ENCODE assay signal across 21 cellular contexts in genomic region chr5:141465351-141465750, GRCh38. TPM values are rescaled to one million over a fixed set of nuclear protein-coding genes. Genes with fewer than 3 reads are reported as not detected.
"Had no signal": no experiment of that assay in that cellular context is flagged by ENCODE, and none has a peak within 500 bp of the region (broad histone marks: within the 10 kb centered on the region; RNA-seq: fewer than 3 reads in every experiment).

No MANE protein-coding gene starts in this region.

- H2AFZ ChIP-seq: hepatocyte had no signal

- H3K27me3 Mint-ChIP-seq: activated naive CD4-positive, alpha-beta T cell treated with anti-CD3 and anti-CD28 coated beads, Interleukin-2, amount 10 ng/mL, durations not matched to agents 7 days and 5 days had no signal

- H3K27ac ChIP-seq: ascending aorta, esophagus muscularis mucosa, hepatocyte, sigmoid colon, spleen had no signal

- H3K27me3 ChIP-seq: ascending aorta, esophagus muscularis mucosa, hepatocyte, sigmoid colon, spleen had no signal

- H3K4me1 ChIP-seq: ascending aorta, esophagus muscularis mucosa, sigmoid colon, spleen had no signal

- ATAC-seq: activated CD4-positive, CD25-positive, alpha-beta regulatory T cell treated with anti-CD3 and anti-CD28 coated beads, Interleukin-2, amount 50 U/mL, for 24 hours; activated naive CD8-positive, alpha-beta T cell treated with anti-CD3 and anti-CD28 coated beads, Interleukin-2, amount 50 U/mL, for 24 hours; activated T-cell treated with anti-CD3 and anti-CD28 coated beads, Interleukin-2, amount 50 U/mL, for 4 hours; natural killer cell treated with Interleukin-12 subunit alpha and Interleukin-12 subunit beta and Interleukin-15 and Interleukin-18, amount 100 ng/mL, for 72 hours; stimulated activated naive B cell treated with anti-CD40 and anti-IgM and Interleukin-4, amounts not matched to agents 10 μg/mL and 1 μg/mL and 100 μg/mL, for 72 hours had no signal

- DNase-seq: activated CD4-positive, alpha-beta T cell treated with anti-CD3 and anti-CD28 coated beads, Interleukin-2, amount 10 ng/mL, durations not matched to agents 7 days and 5 days; activated CD8-positive, alpha-beta memory T cell treated with anti-CD3 and anti-CD28 coated beads, Interleukin-2, amount 50 U/mL, for 4 hours; activated naive CD4-positive, alpha-beta T cell treated with anti-CD3 and anti-CD28 coated beads, Interleukin-2, amount 10 ng/mL, durations not matched to agents 7 days and 5 days; activated naive CD8-positive, alpha-beta T cell treated with anti-CD3 and anti-CD28 coated beads, Interleukin-2, amount 50 U/mL, for 24 hours; activated T-cell treated with anti-CD3 and anti-CD28 coated beads, Interleukin-2, amount 50 U/mL, for 4 hours; effector CD8-positive, alpha-beta T cell; foreskin fibroblast; nucleus accumbens; sigmoid colon; spleen; stimulated activated naive B cell treated with anti-CD40 and anti-IgM and Interleukin-4, amounts not matched to agents 10 μg/mL and 1 μg/mL and 100 μg/mL, for 72 hours had no signal

- H3K9me3 Mint-ChIP-seq: activated CD4-positive, alpha-beta T cell treated with anti-CD3 and anti-CD28 coated beads, Interleukin-2, amount 10 ng/mL, durations not matched to agents 7 days and 5 days; activated naive CD8-positive, alpha-beta T cell treated with anti-CD3 and anti-CD28 coated beads, Interleukin-2, amount 50 U/mL, for 24 hours; activated T-cell treated with anti-CD3 and anti-CD28 coated beads, Interleukin-2, amount 50 U/mL, for 4 hours; dendritic cell treated with granulocyte-macrophage colony-stimulating factor and Interleukin-4, amounts not matched to agents 40 ng/mL and 50 ng/mL, for 4 days; natural killer cell treated with Interleukin-12 subunit alpha and Interleukin-12 subunit beta and Interleukin-15 and Interleukin-18, amount 100 ng/mL, for 72 hours; T-helper 1 cell treated with Interleukin-12 subunit alpha and Interleukin-12 subunit beta and Interleukin-4 antibody, amounts not matched to agents 30 μg/mL and 1 μg/mL, for 36 hours had no signal

- H3K4me3 Mint-ChIP-seq: activated CD4-positive, alpha-beta T cell treated with anti-CD3 and anti-CD28 coated beads, Interleukin-2, amount 10 ng/mL, durations not matched to agents 7 days and 5 days; activated naive CD4-positive, alpha-beta T cell treated with anti-CD3 and anti-CD28 coated beads, Interleukin-2, amount 10 ng/mL, durations not matched to agents 7 days and 5 days; activated naive CD8-positive, alpha-beta T cell treated with anti-CD3 and anti-CD28 coated beads, Interleukin-2, amount 50 U/mL, for 24 hours; activated T-cell treated with anti-CD3 and anti-CD28 coated beads, Interleukin-2, amount 50 U/mL, for 4 hours; dendritic cell treated with granulocyte-macrophage colony-stimulating factor and Interleukin-4, amounts not matched to agents 40 ng/mL and 50 ng/mL, for 4 days; mesothelial cell of epicardium; natural killer cell treated with Interleukin-12 subunit alpha and Interleukin-12 subunit beta and Interleukin-15 and Interleukin-18, amount 100 ng/mL, for 72 hours; stimulated activated naive B cell treated with anti-CD40 and anti-IgM and Interleukin-4, amounts not matched to agents 10 μg/mL and 1 μg/mL and 100 μg/mL, for 72 hours; T-helper 1 cell treated with Interleukin-12 subunit alpha and Interleukin-12 subunit beta and Interleukin-4 antibody, amounts not matched to agents 30 μg/mL and 1 μg/mL, for 36 hours had no signal

- FAIRE-seq: bronchial epithelial cell had no signal

- H3K4me2 ChIP-seq: hepatocyte had no signal

- H3K9me3 ChIP-seq: esophagus muscularis mucosa, sigmoid colon had no signal

- H3K36me3 Mint-ChIP-seq: activated naive CD4-positive, alpha-beta T cell treated with anti-CD3 and anti-CD28 coated beads, Interleukin-2, amount 10 ng/mL, durations not matched to agents 7 days and 5 days; natural killer cell treated with Interleukin-12 subunit alpha and Interleukin-12 subunit beta and Interleukin-15 and Interleukin-18, amount 100 ng/mL, for 72 hours; stimulated activated naive B cell treated with anti-CD40 and anti-IgM and Interleukin-4, amounts not matched to agents 10 μg/mL and 1 μg/mL and 100 μg/mL, for 72 hours had no signal

- H3K36me3 ChIP-seq: ascending aorta, spleen had no signal

- H3K4me1 Mint-ChIP-seq: activated CD4-positive, alpha-beta T cell treated with anti-CD3 and anti-CD28 coated beads, Interleukin-2, amount 10 ng/mL, durations not matched to agents 7 days and 5 days; activated naive CD4-positive, alpha-beta T cell treated with anti-CD3 and anti-CD28 coated beads, Interleukin-2, amount 10 ng/mL, durations not matched to agents 7 days and 5 days; activated naive CD8-positive, alpha-beta T cell treated with anti-CD3 and anti-CD28 coated beads, Interleukin-2, amount 50 U/mL, for 24 hours; stimulated activated naive B cell treated with anti-CD40 and anti-IgM and Interleukin-4, amounts not matched to agents 10 μg/mL and 1 μg/mL and 100 μg/mL, for 72 hours had no signal

- H3K27ac Mint-ChIP-seq: activated CD4-positive, alpha-beta T cell treated with anti-CD3 and anti-CD28 coated beads, Interleukin-2, amount 10 ng/mL, durations not matched to agents 7 days and 5 days; activated naive CD4-positive, alpha-beta T cell treated with anti-CD3 and anti-CD28 coated beads, Interleukin-2, amount 10 ng/mL, durations not matched to agents 7 days and 5 days; activated naive CD8-positive, alpha-beta T cell treated with anti-CD3 and anti-CD28 coated beads, Interleukin-2, amount 50 U/mL, for 24 hours; dendritic cell treated with granulocyte-macrophage colony-stimulating factor and Interleukin-4, amounts not matched to agents 40 ng/mL and 50 ng/mL, for 4 days; mesothelial cell of epicardium; natural killer cell treated with Interleukin-12 subunit alpha and Interleukin-12 subunit beta and Interleukin-15 and Interleukin-18, amount 100 ng/mL, for 72 hours; stimulated activated naive B cell treated with anti-CD40 and anti-IgM and Interleukin-4, amounts not matched to agents 10 μg/mL and 1 μg/mL and 100 μg/mL, for 72 hours; T-helper 1 cell treated with Interleukin-12 subunit alpha and Interleukin-12 subunit beta and Interleukin-4 antibody, amounts not matched to agents 30 μg/mL and 1 μg/mL, for 36 hours had no signal

- H3K4me3 ChIP-seq: ascending aorta, esophagus muscularis mucosa, hepatocyte, lung, sigmoid colon, spleen had no signal

RNA-seq across cellular contexts. Expression of gene PCDHGC3, which starts 10.4 kb away (rescaled TPM):
- total RNA-seq: activated CD4-positive, alpha-beta T cell treated with anti-CD3 and anti-CD28 coated beads, Interleukin-2, amount 10 ng/mL, durations not matched to agents 7 days and 5 days had no signal

RNA-seq across cellular contexts. Expression of gene PCDHGC4, which starts 19.5 kb away (rescaled TPM):
- total RNA-seq: activated CD4-positive, alpha-beta T cell treated with anti-CD3 and anti-CD28 coated beads, Interleukin-2, amount 10 ng/mL, durations not matched to agents 7 days and 5 days; activated T-cell treated with anti-CD3 and anti-CD28 coated beads, Interleukin-2, amount 50 U/mL, for 4 hours had no signal

RNA-seq across cellular contexts. Expression of gene PCDHGC5, which starts 23.5 kb away (rescaled TPM):
- total RNA-seq: activated CD4-positive, alpha-beta T cell treated with anti-CD3 and anti-CD28 coated beads, Interleukin-2, amount 10 ng/mL, durations not matched to agents 7 days and 5 days; activated T-cell treated with anti-CD3 and anti-CD28 coated beads, Interleukin-2, amount 50 U/mL, for 4 hours had no signal

RNA-seq across cellular contexts. Expression of gene PCDHGA12, which starts 35.0 kb away (rescaled TPM):
- total RNA-seq: activated CD4-positive, alpha-beta T cell treated with anti-CD3 and anti-CD28 coated beads, Interleukin-2, amount 10 ng/mL, durations not matched to agents 7 days and 5 days had no signal

RNA-seq across cellular contexts. Expression of gene PCDHGA11, which starts 44.5 kb away (rescaled TPM):
- total RNA-seq: activated CD4-positive, alpha-beta T cell treated with anti-CD3 and anti-CD28 coated beads, Interleukin-2, amount 10 ng/mL, durations not matched to agents 7 days and 5 days had no signal
